In genomic region chr2:147485210-147485851, GRCh38 we compare ENCODE assay signal across 16 cellular contexts.
DNase-seq lines count a peak whose midpoint lies in the region; ATAC-seq, FAIRE-seq and TF ChIP-seq lines count a peak whose summit lies in the region.
"Had no signal": no experiment of that assay in that cellular context is flagged by ENCODE, and none has a peak within 500 bp of the region (broad histone marks: within the 10 kb centered on the region; RNA-seq: fewer than 3 reads in every experiment).

No MANE protein-coding gene starts in this region.

- FAIRE-seq in HepG2 (lab: Jason Lieb, UNC) = no peak

- H4K20me1 ChIP-seq in HepG2 (ENCODE audit: insufficient read depth, low read length) = no peaks in the 10 kb centered on the region

- no peak for TF ChIP-seq EP300 in HepG2 (IDR thresholded peaks at IDR 0.05; ENCODE audit: low read depth in 2 of 2, low read length in 2 of 2)
- no peak for TF ChIP-seq EP300 in HepG2 (CRISPR knock-in tag; IDR thresholded peaks at IDR 0.05; ENCODE audit: borderline replicate concordance)

- no peak overlapping the region for H3K4me2 ChIP-seq in HepG2 (ENCODE audit: low read depth, low read length)

- H3K4me1 ChIP-seq in liver (ENCODE audit: control insufficient read depth in 4 of 4, insufficient read depth in 4 of 4, low read length in 3 of 4) = peaks cover 0 to 19% (median 6%) of the 10 kb centered on the region in 4 donors
- no peaks in the 10 kb centered on the region for H3K4me1 ChIP-seq in HepG2 (ENCODE audit: insufficient read depth, low read length)
- peaks cover 19% of the 10 kb centered on the region for H3K4me1 ChIP-seq in endodermal cell (ENCODE audit: control insufficient read depth, insufficient read depth, low read length)

- CTCF ChIA-PET in HepG2 (lab: Yijun Ruan, JAX; ENCODE audit: low intra/inter-chr PET ratio, low total read pairs) = no interaction called here
- CTCF ChIA-PET in activated CD8-positive, alpha-beta memory T cell treated with anti-CD3 and anti-CD28 coated beads, Interleukin-2, amount 10 ng/mL, durations not matched to agents 7 days and 5 days (lab: Charles Lee) = no interaction called here

- H3K27ac ChIP-seq in liver (ENCODE audit: low read depth in 1 of 2, low read length in 2 of 2) (no peak overlapping the region), HepG2 (ENCODE audit: extremely low read length, insufficient read depth, low read length) (no peak overlapping the region), endodermal cell (ENCODE audit: low read depth, low read length) (no peak overlapping the region)

- peaks cover 50% of the 10 kb centered on the region for H3K4me1 Mint-ChIP-seq in endodermal cell
- H3K4me1 Mint-ChIP-seq in activated CD8-positive, alpha-beta memory T cell treated with anti-CD3 and anti-CD28 coated beads, Interleukin-2, amount 10 ng/mL, durations not matched to agents 7 days and 5 days = peaks cover 6% of the 10 kb centered on the region
- H3K4me1 Mint-ChIP-seq: CD14-positive monocyte had no signal

- H3K27ac Mint-ChIP-seq in endodermal cell = no peak overlapping the region
- no peak overlapping the region for H3K27ac Mint-ChIP-seq in activated CD8-positive, alpha-beta memory T cell treated with anti-CD3 and anti-CD28 coated beads, Interleukin-2, amount 10 ng/mL, durations not matched to agents 7 days and 5 days
- H3K27ac Mint-ChIP-seq: CD14-positive monocyte had no signal

- intact Hi-C loops in HepG2 (cut with micrococcal nuclease; ENCODE audit: unreplicated experiment) = loop anchor here (10.0 kb wide), 1 partner anchor 429 kb away; no protein-coding TSS in a partner anchor

- no peak overlapping the region for H3K4me3 ChIP-seq in liver (ENCODE audit: low read depth in 1 of 3, low read length in 3 of 3)
- H3K4me3 ChIP-seq in HepG2 (replicated peaks in 1 of 3; ENCODE audit: insufficient read depth in 1 of 3, low read depth in 2 of 3, low read length in 3 of 3) = no peak overlapping the region
- H3K4me3 ChIP-seq in endodermal cell (ENCODE audit: low read length) = peak overlapping the region; percentile 10
- H3K4me3 ChIP-seq: HAP-1 had no signal

- no peaks in the 10 kb centered on the region for H3K9me3 Mint-ChIP-seq in endodermal cell
- no peaks in the 10 kb centered on the region for H3K9me3 Mint-ChIP-seq in activated CD8-positive, alpha-beta memory T cell treated with anti-CD3 and anti-CD28 coated beads, Interleukin-2, amount 10 ng/mL, durations not matched to agents 7 days and 5 days (ENCODE audit: low read depth)
- H3K9me3 Mint-ChIP-seq: CD14-positive monocyte had no signal

- no peak for DNase-seq in HepG2 (ENCODE audit: low spot score)
- peak; percentile 54 for DNase-seq in NCI-H69 (lab: John Stamatoyannopoulos, UW)
- DNase-seq in endodermal cell = no peak
- no peak for DNase-seq in stimulated activated CD4-positive, alpha-beta T cell treated with anti-CD3 and anti-CD28 coated beads, Interleukin-2, amount 100 ng/mL, for 24 hours
- DNase-seq in stimulated activated CD4-positive, alpha-beta T cell treated with anti-CD3 and anti-CD28 coated beads, Interleukin-4, amount 100 ng/mL, for 1 hour = no peak
- no peak for DNase-seq in activated CD8-positive, alpha-beta memory T cell treated with anti-CD3 and anti-CD28 coated beads, Interleukin-2, amount 10 ng/mL, durations not matched to agents 7 days and 5 days
- DNase-seq: COR-L47, KG1, NCI-H1092 treated with DMSO at 0.1 percent for 48 hours, NCI-H187, NCI-H446 treated with DMSO at 0.1 percent for 48 hours, NCI-H748 treated with DMSO at 0.1 percent for 48 hours had no signal

- H3K9ac ChIP-seq in liver (ENCODE audit: low read depth in 1 of 2, low read length in 2 of 2) = no peak overlapping the region
- H3K9ac ChIP-seq in HepG2 (ENCODE audit: insufficient read depth, low read depth, low read length) = no peak overlapping the region
- no peak overlapping the region for H3K9ac ChIP-seq in endodermal cell (ENCODE audit: extremely low read depth, low read length, poor library complexity, severe bottlenecking)

- POLR2A ChIA-PET in HepG2 (lab: Yijun Ruan, JAX) = no interaction called here

- no peak for TF ChIP-seq POLR2A in HepG2 (IDR thresholded peaks at IDR 0.05; ENCODE audit: insufficient read depth in 1 of 2, low read depth in 2 of 2, low read length in 2 of 2)

- in situ Hi-C loops in HepG2 (cut with HindIII; ENCODE audit: extremely low pct_ligation_motif_present, low pct_unique_long_range_greater_than_20kb) = no loop called here

- ATAC-seq in HepG2 (no peak), HG03432 (IDR thresholded peaks at IDR 0.05; ENCODE audit: unreplicated experiment) (no peak)
- no peak for ATAC-seq in activated CD8-positive, alpha-beta memory T cell treated with anti-CD3 and anti-CD28 coated beads, Interleukin-2, amount 10 ng/mL, durations not matched to agents 7 days and 5 days

- H3K36me3 Mint-ChIP-seq in endodermal cell (ENCODE audit: low read depth) = no peaks in the 10 kb centered on the region
- peaks cover 1% of the 10 kb centered on the region for H3K36me3 Mint-ChIP-seq in activated CD8-positive, alpha-beta memory T cell treated with anti-CD3 and anti-CD28 coated beads, Interleukin-2, amount 10 ng/mL, durations not matched to agents 7 days and 5 days
- H3K36me3 Mint-ChIP-seq: CD14-positive monocyte had no signal

- TF ChIP-seq CTCF in liver (IDR thresholded peaks at IDR 0.05; ENCODE audit: low read depth, low read length, missing input control) (no peak), HepG2 (CRISPR knock-in tag; IDR thresholded peaks at IDR 0.05) (no peak), endodermal cell (conservative IDR thresholded peaks at IDR 0.05) (no peak)

- H3K36me3 ChIP-seq in liver (ENCODE audit: control insufficient read depth in 4 of 4, insufficient read depth in 3 of 4, low read depth in 1 of 4, low read length in 3 of 4) (no peaks in the 10 kb centered on the region), HepG2 (replicated peaks in 1 of 2; ENCODE audit: control insufficient read depth in 1 of 2, insufficient read depth in 2 of 2, low read length in 2 of 2) (no peaks in the 10 kb centered on the region), endodermal cell (ENCODE audit: control insufficient read depth, insufficient read depth, low read length) (no peaks in the 10 kb centered on the region)
- H3K36me3 ChIP-seq: HAP-1 had no signal

- H3K27me3 ChIP-seq in liver (ENCODE audit: control insufficient read depth in 4 of 4, insufficient read depth in 4 of 4, low read length in 3 of 4) (no peaks in the 10 kb centered on the region), HepG2 (ENCODE audit: control insufficient read depth in 1 of 2, insufficient read depth in 2 of 2, low read length in 2 of 2) (no peaks in the 10 kb centered on the region), endodermal cell (ENCODE audit: control insufficient read depth, insufficient read depth, low read length, poor library complexity, severe bottlenecking) (no peaks in the 10 kb centered on the region)

- no TSS peak for BruUV-seq in HepG2 (replicated peaks; lab: Mats Ljungman, UMichigan)

- H3K4me3 Mint-ChIP-seq in endodermal cell = no peak overlapping the region
- no peak overlapping the region for H3K4me3 Mint-ChIP-seq in activated CD8-positive, alpha-beta memory T cell treated with anti-CD3 and anti-CD28 coated beads, Interleukin-2, amount 10 ng/mL, durations not matched to agents 7 days and 5 days
- H3K4me3 Mint-ChIP-seq: CD14-positive monocyte had no signal

- no peak overlapping the region for H2AFZ ChIP-seq in HepG2 (ENCODE audit: low read length)

- H3K79me2 ChIP-seq in HepG2 (ENCODE audit: insufficient read depth, low read length) = no peaks in the 10 kb centered on the region

- no peaks in the 10 kb centered on the region for H3K27me3 Mint-ChIP-seq in endodermal cell (ENCODE audit: insufficient read depth)
- peaks cover 1% of the 10 kb centered on the region for H3K27me3 Mint-ChIP-seq in activated CD8-positive, alpha-beta memory T cell treated with anti-CD3 and anti-CD28 coated beads, Interleukin-2, amount 10 ng/mL, durations not matched to agents 7 days and 5 days

- TF ChIP-seq RAD21 in liver (IDR thresholded peaks at IDR 0.05) = no peak
- TF ChIP-seq RAD21 in HepG2 (CRISPR knock-in tag; IDR thresholded peaks at IDR 0.05) = no peak

- H3K9me3 ChIP-seq in liver (ENCODE audit: control insufficient read depth in 4 of 4, low read length in 3 of 4) (no peaks in the 10 kb centered on the region), HepG2 (ENCODE audit: low read length) (no peaks in the 10 kb centered on the region), endodermal cell (ENCODE audit: control insufficient read depth, low read length) (no peaks in the 10 kb centered on the region)
- H3K9me3 ChIP-seq: HAP-1 had no signal

TF ChIP-seq in liver, 16 proteins besides CTCF, POLR2A, EP300 and RAD21:
- TF ChIP-seq JUND (IDR thresholded peaks at IDR 0.05) (no peak), NR2F2 (IDR thresholded peaks at IDR 0.05) (no peak), RXRA (IDR thresholded peaks at IDR 0.05) (no peak), ATF3 (IDR thresholded peaks at IDR 0.05) (no peak), FOXA2 (IDR thresholded peaks at IDR 0.05) (peak; percentile 17), YY1 (IDR thresholded peaks at IDR 0.05) (no peak)
TF ChIP-seq in liver: peak in this region for 1.

TF ChIP-seq in HepG2, 621 proteins besides CTCF, POLR2A, EP300 and RAD21 (continues in another document):
- TF ChIP-seq DR1 (CRISPR knock-in tag; IDR thresholded peaks at IDR 0.05) (no peak), KMT2B (CRISPR knock-in tag; IDR thresholded peaks at IDR 0.05) (no peak), SNAPC5 (CRISPR knock-in tag; IDR thresholded peaks at IDR 0.05; ENCODE audit: borderline replicate concordance) (no peak), CHD4 (IDR thresholded peaks at IDR 0.05; ENCODE audit: borderline replicate concordance, low read length) (no peak), KDM6A (CRISPR knock-in tag; IDR thresholded peaks at IDR 0.05; ENCODE audit: low read depth) (no peak), ZBTB20 (CRISPR knock-in tag; IDR thresholded peaks at IDR 0.05; ENCODE audit: borderline replicate concordance, low read depth) (no peak), BRF2 (CRISPR knock-in tag; IDR thresholded peaks at IDR 0.05) (no peak), LBX2 (CRISPR knock-in tag; IDR thresholded peaks at IDR 0.05; ENCODE audit: borderline replicate concordance) (no peak), ZNF143 (CRISPR knock-in tag; IDR thresholded peaks at IDR 0.05) (no peak)
